ENCODE assay signal across 8 cellular contexts in the genomic region with DNA sequence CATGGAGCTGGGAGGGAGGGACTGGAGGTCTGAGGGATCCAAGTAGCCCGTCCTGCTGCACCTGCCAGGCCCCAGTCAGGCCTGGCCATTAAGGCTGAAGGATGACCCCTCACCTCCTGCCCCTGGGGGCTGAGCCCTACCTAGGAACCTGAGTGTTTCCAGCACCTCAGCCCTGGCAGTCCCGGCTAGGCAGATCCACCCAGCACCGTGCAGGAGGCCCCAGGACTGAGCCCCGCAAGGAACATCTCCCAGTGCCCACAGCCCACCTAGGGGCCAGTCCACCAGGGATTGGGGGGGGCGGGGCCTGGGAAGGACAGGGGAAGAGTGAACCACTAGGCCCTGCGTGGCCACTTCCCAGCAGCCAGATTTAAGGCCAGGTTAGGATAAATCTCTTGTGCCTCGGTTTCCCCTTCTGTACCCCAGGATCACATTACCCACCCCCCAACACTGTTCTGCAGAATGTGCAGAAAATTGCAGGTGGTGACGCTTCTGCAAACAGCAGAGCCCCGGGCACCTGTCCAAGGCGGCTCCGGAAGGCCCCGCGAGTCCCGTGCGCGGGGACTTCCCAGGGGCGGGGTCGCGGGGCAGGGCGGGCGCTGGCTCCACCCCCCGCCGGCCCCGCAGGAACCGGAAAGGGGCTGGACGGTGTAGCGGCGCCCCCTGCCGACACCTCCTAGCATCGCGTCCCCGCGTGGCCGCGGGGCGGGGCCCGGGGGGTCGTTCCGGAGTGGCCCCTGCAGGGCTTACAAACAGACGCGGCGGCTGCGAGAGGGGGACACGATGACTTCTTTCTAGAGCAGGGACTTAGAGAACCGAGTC. TPM values are rescaled to one million over a fixed set of nuclear protein-coding genes. Genes with fewer than 3 reads are reported as not detected.
DNase-seq lines count a peak whose midpoint lies in the region; ATAC-seq and TF ChIP-seq lines count a peak whose summit lies in the region.

No MANE protein-coding gene starts in this region.

- H3K79me2 ChIP-seq in PC-9 (ENCODE audit: low read depth) (no peaks in the 10 kb centered on the region), neural cell (replicated peaks; ENCODE audit: insufficient read depth, low read length) (no peaks in the 10 kb centered on the region)

- no peaks in the 10 kb centered on the region for H3K36me3 Mint-ChIP-seq in activated T-cell treated with anti-CD3 and anti-CD28 coated beads, Interleukin-2, amount 50 U/mL, for 4 hours (ENCODE audit: insufficient read depth)

- H3K9me3 ChIP-seq in PC-9 (ENCODE audit: insufficient read depth, low read depth) (no peaks in the 10 kb centered on the region), neural cell (ENCODE audit: low read length) (no peaks in the 10 kb centered on the region)

- H3K9me3 Mint-ChIP-seq in activated T-cell treated with anti-CD3 and anti-CD28 coated beads, Interleukin-2, amount 50 U/mL, for 4 hours = no peaks in the 10 kb centered on the region

- no TSS peak for BruUV-seq in PC-9 (replicated peaks; lab: Mats Ljungman, UMichigan)

- H3K27ac ChIP-seq in PC-9 (no peak overlapping the region), neural cell (ENCODE audit: low read length) (no peak overlapping the region)

- peak; percentile 68 for DNase-seq in COLO829 (ENCODE audit: low spot score)
- peak; percentile 51 to 74 for DNase-seq in PC-9
- DNase-seq in activated T-cell treated with anti-CD3 and anti-CD28 coated beads, Interleukin-2, amount 50 U/mL, for 4 hours = peak; percentile 90
- peak; percentile 55 for DNase-seq in fibroblast of gingiva (ENCODE audit: low read depth)
- peak; percentile 84 for DNase-seq in stimulated activated naive CD4-positive, alpha-beta T cell treated with Interleukin-2 at 50 U/mL for 16 hours (lab: John Stamatoyannopoulos, UW)

- no peak overlapping the region for H3K4me3 Mint-ChIP-seq in activated T-cell treated with anti-CD3 and anti-CD28 coated beads, Interleukin-2, amount 50 U/mL, for 4 hours

- H3K4me2 ChIP-seq in PC-9 = peak overlapping the region; percentile 69
- no peak overlapping the region for H3K4me2 ChIP-seq in neural cell (ENCODE audit: low read length)

- H2AFZ ChIP-seq in PC-9 (no peak overlapping the region), neural cell (ENCODE audit: low read depth, low read length) (no peak overlapping the region)

- H3K9me2 ChIP-seq in PC-9 (ENCODE audit: insufficient read depth) (no peaks in the 10 kb centered on the region), neural cell (ENCODE audit: insufficient read depth, low read length) (no peaks in the 10 kb centered on the region)

- H3K4me1 ChIP-seq in PC-9 (replicated peaks; ENCODE audit: insufficient read depth) = peaks cover 21% of the 10 kb centered on the region

- H3K36me3 ChIP-seq in PC-9 (ENCODE audit: low read depth) = no peaks in the 10 kb centered on the region
- H3K36me3 ChIP-seq in neural cell (ENCODE audit: insufficient read depth, low read length) = no peaks in the 10 kb centered on the region

- peak; percentile 91 for TF ChIP-seq CTCF in PC-9 (conservative IDR thresholded peaks at IDR 0.05)
- TF ChIP-seq CTCF in neural cell (IDR thresholded peaks at IDR 0.05; ENCODE audit: poor library complexity, severe bottlenecking) = peak; percentile 86

- H3F3A ChIP-seq in PC-9 (ENCODE audit: insufficient read depth, low read depth) (peaks cover 4% of the 10 kb centered on the region; the same call in 1 of the 2 replicates), neural cell (ENCODE audit: insufficient read depth, low read length, poor library complexity, severe bottlenecking) (no peaks in the 10 kb centered on the region)

- TF ChIP-seq EP300 in neural cell (conservative IDR thresholded peaks at IDR 0.05; ENCODE audit: poor library complexity, severe bottlenecking) = no peak

- POLR2A ChIA-PET in PC-9 (lab: Charles Lee; ENCODE audit: unreplicated experiment) = no interaction called here

- no peak overlapping the region for H3K9ac ChIP-seq in neural cell (ENCODE audit: low read length)

- no peak overlapping the region for H3K4me3 ChIP-seq in PC-9
- H3K4me3 ChIP-seq in neural cell (ENCODE audit: low read length) = peak overlapping the region; percentile 52

- peaks cover 20% of the 10 kb centered on the region for H3K4me1 Mint-ChIP-seq in activated T-cell treated with anti-CD3 and anti-CD28 coated beads, Interleukin-2, amount 50 U/mL, for 4 hours (ENCODE audit: low read depth)

- TF ChIP-seq RAD21 in neural cell (conservative IDR thresholded peaks at IDR 0.05) = peak; percentile 83

- peak; percentile 79 for ATAC-seq in GM19463 (IDR thresholded peaks at IDR 0.05; ENCODE audit: unreplicated experiment)
- ATAC-seq in HG03571 (IDR thresholded peaks at IDR 0.05; ENCODE audit: unreplicated experiment) = peak; percentile 72
- peak; percentile 92 to 93 for ATAC-seq in activated T-cell treated with anti-CD3 and anti-CD28 coated beads, Interleukin-2, amount 50 U/mL, for 4 hours

- no peaks in the 10 kb centered on the region for H3K27me3 Mint-ChIP-seq in activated T-cell treated with anti-CD3 and anti-CD28 coated beads, Interleukin-2, amount 50 U/mL, for 4 hours (ENCODE audit: low read depth)

- H4K20me1 ChIP-seq in PC-9 (ENCODE audit: insufficient read depth) (no peaks in the 10 kb centered on the region), neural cell (ENCODE audit: insufficient read depth) (no peaks in the 10 kb centered on the region)

- CTCF ChIA-PET in PC-9 (lab: Charles Lee) = no interaction called here

- intact Hi-C loops in PC-9 (cut with micrococcal nuclease; ENCODE audit: unreplicated experiment) = loop anchor here (2.0 kb wide), 1 partner anchor 64 kb away; no protein-coding TSS in a partner anchor

- H3K27me3 ChIP-seq in PC-9 (ENCODE audit: insufficient read depth, low read depth) (no peaks in the 10 kb centered on the region), neural cell (ENCODE audit: insufficient read depth, low read depth, low read length) (no peaks in the 10 kb centered on the region)

TF ChIP-seq in neural cell, 6 proteins besides CTCF, POLR2A, EP300 and RAD21:
- TF ChIP-seq, protein P1, sequence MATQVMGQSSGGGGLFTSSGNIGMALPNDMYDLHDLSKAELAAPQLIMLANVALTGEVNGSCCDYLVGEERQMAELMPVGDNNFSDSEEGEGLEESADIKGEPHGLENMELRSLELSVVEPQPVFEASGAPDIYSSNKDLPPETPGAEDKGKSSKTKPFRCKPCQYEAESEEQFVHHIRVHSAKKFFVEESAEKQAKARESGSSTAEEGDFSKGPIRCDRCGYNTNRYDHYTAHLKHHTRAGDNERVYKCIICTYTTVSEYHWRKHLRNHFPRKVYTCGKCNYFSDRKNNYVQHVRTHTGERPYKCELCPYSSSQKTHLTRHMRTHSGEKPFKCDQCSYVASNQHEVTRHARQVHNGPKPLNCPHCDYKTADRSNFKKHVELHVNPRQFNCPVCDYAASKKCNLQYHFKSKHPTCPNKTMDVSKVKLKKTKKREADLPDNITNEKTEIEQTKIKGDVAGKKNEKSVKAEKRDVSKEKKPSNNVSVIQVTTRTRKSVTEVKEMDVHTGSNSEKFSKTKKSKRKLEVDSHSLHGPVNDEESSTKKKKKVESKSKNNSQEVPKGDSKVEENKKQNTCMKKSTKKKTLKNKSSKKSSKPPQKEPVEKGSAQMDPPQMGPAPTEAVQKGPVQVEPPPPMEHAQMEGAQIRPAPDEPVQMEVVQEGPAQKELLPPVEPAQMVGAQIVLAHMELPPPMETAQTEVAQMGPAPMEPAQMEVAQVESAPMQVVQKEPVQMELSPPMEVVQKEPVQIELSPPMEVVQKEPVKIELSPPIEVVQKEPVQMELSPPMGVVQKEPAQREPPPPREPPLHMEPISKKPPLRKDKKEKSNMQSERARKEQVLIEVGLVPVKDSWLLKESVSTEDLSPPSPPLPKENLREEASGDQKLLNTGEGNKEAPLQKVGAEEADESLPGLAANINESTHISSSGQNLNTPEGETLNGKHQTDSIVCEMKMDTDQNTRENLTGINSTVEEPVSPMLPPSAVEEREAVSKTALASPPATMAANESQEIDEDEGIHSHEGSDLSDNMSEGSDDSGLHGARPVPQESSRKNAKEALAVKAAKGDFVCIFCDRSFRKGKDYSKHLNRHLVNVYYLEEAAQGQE (IDR thresholded peaks at IDR 0.05; ENCODE audit: borderline replicate concordance) = no peak
- TF ChIP-seq SMC3 (conservative IDR thresholded peaks at IDR 0.05; ENCODE audit: poor library complexity) = peak; percentile 78

RNA-seq across cellular contexts. Expression of a gene that starts 55.9 kb away (rescaled TPM):
- total RNA-seq in PC-9 (2021) = 16.9 and 20.6 TPM in 2 replicates
- total RNA-seq in activated T-cell treated with anti-CD3 and anti-CD28 coated beads, Interleukin-2, amount 50 U/mL, for 4 hours = 1 to 10 TPM; 3.3 to 4.3 (median 4.1) TPM
- 10.7 and 13.0 TPM in 2 replicates for polyA plus RNA-seq in neural cell
- polyA minus RNA-seq in neural cell = 21.1 and 24.8 TPM in 2 replicates
